Comparison of ENCODE assay signal across 1 cellular context in genomic region chr2:144452169-144453038, GRCh38.
TF ChIP-seq lines count a peak whose summit lies in the region.

No MANE protein-coding gene starts in this region.

TF ChIP-seq in SK-N-SH, 30 proteins besides CTCF, POLR2A, EP300 and RAD21 (continued from another document):
- TF ChIP-seq PBX3 (IDR thresholded peaks at IDR 0.05) (0 out of 2 replicates have a peak, but pooled peaks have one; percentile 3), USF2 (IDR thresholded peaks at IDR 0.05; ENCODE audit: borderline replicate concordance, low read depth, low read length) (no peak), JUND (IDR thresholded peaks at IDR 0.05) (no peak), FOXJ3 (CRISPR knock-in tag; IDR thresholded peaks at IDR 0.05) (peak; percentile 60; the same call in 1 of the 2 replicates), SIN3A (IDR thresholded peaks at IDR 0.05; ENCODE audit: borderline replicate concordance, low read depth, low read length) (no peak), EZH2phosphoT487 (IDR thresholded peaks at IDR 0.05; ENCODE audit: borderline replicate concordance, low read depth) (no peak), NFIC (IDR thresholded peaks at IDR 0.05; ENCODE audit: borderline replicate concordance) (no peak), FOXM1 (IDR thresholded peaks at IDR 0.05; ENCODE audit: low read depth) (no peak), NRF1 (IDR thresholded peaks at IDR 0.05; ENCODE audit: low read depth, low read length) (no peak), FOSL2 (IDR thresholded peaks at IDR 0.05; ENCODE audit: borderline replicate concordance, low read depth) (no peak), USF1 (IDR thresholded peaks at IDR 0.05; ENCODE audit: borderline replicate concordance, low read depth) (no peak)
